1 cellular context compared by ENCODE assay signal in genomic region chr12:130920711-130921381, GRCh38.
TF ChIP-seq lines count a peak whose summit lies in the region.

No MANE protein-coding gene starts in this region.

TF ChIP-seq in HepG2, 621 proteins besides CTCF, POLR2A, EP300 and RAD21:
- 0 out of 2 replicates have a peak, but pooled peaks have one; percentile 29 for TF ChIP-seq ZNF780A (CRISPR knock-in tag; IDR thresholded peaks at IDR 0.05)
- peak; percentile 0; the same call in 1 of the 2 replicates for TF ChIP-seq CEBPB (IDR thresholded peaks at IDR 0.05; ENCODE audit: borderline replicate concordance, low read depth, low read length)
- TF ChIP-seq BORCS8-MEF2B (CRISPR knock-in tag; IDR thresholded peaks at IDR 0.05) = 0 out of 2 replicates have a peak, but pooled peaks have one; percentile 7
- 0 out of 2 replicates have a peak, but pooled peaks have one; percentile 8 for TF ChIP-seq HOXA9 (CRISPR knock-in tag; IDR thresholded peaks at IDR 0.05; ENCODE audit: borderline replicate concordance)
- TF ChIP-seq NR1H2 (CRISPR knock-in tag; IDR thresholded peaks at IDR 0.05; ENCODE audit: borderline replicate concordance, low read depth) = no peak
- 0 out of 2 replicates have a peak, but pooled peaks have one; percentile 4 for TF ChIP-seq FOXK1 (CRISPR knock-in tag; IDR thresholded peaks at IDR 0.05; ENCODE audit: borderline replicate concordance, low read depth)
- peak; percentile 8; the same call in 1 of the 2 replicates for TF ChIP-seq HDAC1 (CRISPR knock-in tag; IDR thresholded peaks at IDR 0.05)
- TF ChIP-seq ZNF777 (CRISPR knock-in tag; IDR thresholded peaks at IDR 0.05) = no peak
- peak; percentile 25; the same call in 1 of the 2 replicates for TF ChIP-seq CEBPG (CRISPR knock-in tag; IDR thresholded peaks at IDR 0.05)
- no peak for TF ChIP-seq KDM6A (CRISPR knock-in tag; IDR thresholded peaks at IDR 0.05; ENCODE audit: low read depth)
- peak; percentile 28; the same call in 1 of the 2 replicates for TF ChIP-seq ZNF589 (CRISPR knock-in tag; conservative IDR thresholded peaks at IDR 0.05)
- no peak for TF ChIP-seq GATAD1 (CRISPR knock-in tag; IDR thresholded peaks at IDR 0.05)
- TF ChIP-seq ASH2L (IDR thresholded peaks at IDR 0.05; ENCODE audit: insufficient read length, low read depth, low read length) = peak; percentile 3
